In genomic region chr2:208595386-208596275, GRCh38 we compare ENCODE assay signal across 15 cellular contexts.
DNase-seq lines count a peak whose midpoint lies in the region; ATAC-seq and TF ChIP-seq lines count a peak whose summit lies in the region.
"Had no signal": no experiment of that assay in that cellular context is flagged by ENCODE, and none has a peak within 500 bp of the region (broad histone marks: within the 10 kb centered on the region; RNA-seq: fewer than 3 reads in every experiment).

No MANE protein-coding gene starts in this region.

- no peak overlapping the region for H3K4me2 ChIP-seq in neural progenitor cell

- H3K27me3 ChIP-seq in neural progenitor cell = no peaks in the 10 kb centered on the region
- H3K27me3 ChIP-seq: SJCRH30 had no signal

- H3K27ac Mint-ChIP-seq in WTC11 (no peak overlapping the region), neural progenitor cell (no peak overlapping the region)
- H3K27ac Mint-ChIP-seq: CD4-positive, CD25-positive, alpha-beta regulatory T cell had no signal

- no peak overlapping the region for H2AFZ ChIP-seq in neural progenitor cell (replicated peaks)

- intact Hi-C loops in left colon (cut with DNase I, micrococcal nuclease) = no loop called here

- H3K9ac ChIP-seq in neural progenitor cell = no peak overlapping the region

- H3K79me2 ChIP-seq in neural progenitor cell (ENCODE audit: low read depth) = no peaks in the 10 kb centered on the region

- DNase-seq in HuH-7.5 (ENCODE audit: low spot score) (peak; percentile 11), WTC11 (ENCODE audit: low spot score) (no peak), left colon (no peak), neural progenitor cell (ENCODE audit: low spot score) (no peak), GM10266 (ENCODE audit: extremely low spot score) (no peak)
- no peak for DNase-seq in activated CD8-positive, alpha-beta memory T cell treated with anti-CD3 and anti-CD28 coated beads, Interleukin-2, amount 50 U/mL, for 4 hours
- DNase-seq: activated naive CD4-positive, alpha-beta T cell treated with Interleukin-2 at 50 U/mL for 16 hours; CD4-positive, CD25-positive, alpha-beta regulatory T cell; central memory CD4-positive, alpha-beta T cell; mesendoderm; NCI-H774; pancreas; SJCRH30 had no signal

- no peaks in the 10 kb centered on the region for H4K20me1 ChIP-seq in neural progenitor cell (ENCODE audit: low read depth)

- H3K4me3 Mint-ChIP-seq in WTC11 (no peak overlapping the region), neural progenitor cell (no peak overlapping the region)
- H3K4me3 Mint-ChIP-seq: CD4-positive, CD25-positive, alpha-beta regulatory T cell had no signal

- TF ChIP-seq CTCF in WTC11 (IDR thresholded peaks at IDR 0.05) = no peak
- no peak for TF ChIP-seq CTCF in neural progenitor cell (IDR thresholded peaks at IDR 0.05)
- TF ChIP-seq CTCF in GM10266 (IDR thresholded peaks at IDR 0.05; ENCODE audit: control insufficient read depth, insufficient read depth, low read depth, missing control alignments) = no peak

- peaks cover 5% of the 10 kb centered on the region for H3K36me3 ChIP-seq in neural progenitor cell
- H3K36me3 ChIP-seq: pancreas, SJCRH30 had no signal

- H3K9me3 ChIP-seq in neural progenitor cell (ENCODE audit: low read depth) = peaks cover 9% of the 10 kb centered on the region
- H3K9me3 ChIP-seq: pancreas, SJCRH30 had no signal

- peaks cover 20% of the 10 kb centered on the region for H3F3A ChIP-seq in neural progenitor cell (ENCODE audit: low read depth)

- H3K36me3 Mint-ChIP-seq in WTC11 (peaks cover 17% of the 10 kb centered on the region), neural progenitor cell (no peaks in the 10 kb centered on the region)
- H3K36me3 Mint-ChIP-seq: CD4-positive, CD25-positive, alpha-beta regulatory T cell had no signal

- POLR2A ChIA-PET in WTC11 (lab: Charles Lee) = no interaction called here

- ATAC-seq in GM18868 (IDR thresholded peaks at IDR 0.05; ENCODE audit: unreplicated experiment) (peak; percentile 60), WTC11 (peak; percentile 37), left colon (peak; percentile 98), GM18858 (IDR thresholded peaks at IDR 0.05; ENCODE audit: unreplicated experiment) (no peak)
- ATAC-seq: pancreas had no signal

- peaks cover 8% of the 10 kb centered on the region for H3K4me1 ChIP-seq in neural progenitor cell
- H3K4me1 ChIP-seq: pancreas, SJCRH30 had no signal

- H3K27me3 Mint-ChIP-seq in WTC11 (ENCODE audit: low read depth) (peaks cover 26% of the 10 kb centered on the region), neural progenitor cell (ENCODE audit: insufficient read depth, low read depth) (peaks cover 2% of the 10 kb centered on the region)
- H3K27me3 Mint-ChIP-seq: CD4-positive, CD25-positive, alpha-beta regulatory T cell had no signal

- H3K4me1 Mint-ChIP-seq in WTC11 (peaks cover 17% of the 10 kb centered on the region), neural progenitor cell (no peaks in the 10 kb centered on the region)
- H3K4me1 Mint-ChIP-seq: CD4-positive, CD25-positive, alpha-beta regulatory T cell had no signal

- no peak overlapping the region for H3K27ac ChIP-seq in neural progenitor cell
- H3K27ac ChIP-seq: pancreas, SJCRH30 had no signal

- CTCF ChIA-PET in WTC11 (lab: Charles Lee) = interaction anchor here (1.7 kb wide), 1 partner anchor 189 kb away, joined by 8 read pairs; the partner anchor contains the start of gene PTH2R

- no peak overlapping the region for H3K4me3 ChIP-seq in neural progenitor cell
- H3K4me3 ChIP-seq: pancreas, SJCRH30 had no signal

- peaks cover 51% of the 10 kb centered on the region for H3K9me3 Mint-ChIP-seq in WTC11
- H3K9me3 Mint-ChIP-seq in neural progenitor cell = peaks cover 4% of the 10 kb centered on the region

TF ChIP-seq in WTC11, 78 proteins besides CTCF, POLR2A, EP300 and RAD21:
- TF ChIP-seq FOXP4 (CRISPR knock-in tag; IDR thresholded peaks at IDR 0.05) = no peak
- TF ChIP-seq TP53 (CRISPR knock-in tag; IDR thresholded peaks at IDR 0.05) = no peak
- TF ChIP-seq, protein P1, sequence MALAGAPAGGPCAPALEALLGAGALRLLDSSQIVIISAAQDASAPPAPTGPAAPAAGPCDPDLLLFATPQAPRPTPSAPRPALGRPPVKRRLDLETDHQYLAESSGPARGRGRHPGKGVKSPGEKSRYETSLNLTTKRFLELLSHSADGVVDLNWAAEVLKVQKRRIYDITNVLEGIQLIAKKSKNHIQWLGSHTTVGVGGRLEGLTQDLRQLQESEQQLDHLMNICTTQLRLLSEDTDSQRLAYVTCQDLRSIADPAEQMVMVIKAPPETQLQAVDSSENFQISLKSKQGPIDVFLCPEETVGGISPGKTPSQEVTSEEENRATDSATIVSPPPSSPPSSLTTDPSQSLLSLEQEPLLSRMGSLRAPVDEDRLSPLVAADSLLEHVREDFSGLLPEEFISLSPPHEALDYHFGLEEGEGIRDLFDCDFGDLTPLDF (CRISPR knock-in tag; IDR thresholded peaks at IDR 0.05) = no peak
- no peak for TF ChIP-seq ZNF219 (CRISPR knock-in tag; IDR thresholded peaks at IDR 0.05; ENCODE audit: borderline replicate concordance)
- TF ChIP-seq, protein P2, sequence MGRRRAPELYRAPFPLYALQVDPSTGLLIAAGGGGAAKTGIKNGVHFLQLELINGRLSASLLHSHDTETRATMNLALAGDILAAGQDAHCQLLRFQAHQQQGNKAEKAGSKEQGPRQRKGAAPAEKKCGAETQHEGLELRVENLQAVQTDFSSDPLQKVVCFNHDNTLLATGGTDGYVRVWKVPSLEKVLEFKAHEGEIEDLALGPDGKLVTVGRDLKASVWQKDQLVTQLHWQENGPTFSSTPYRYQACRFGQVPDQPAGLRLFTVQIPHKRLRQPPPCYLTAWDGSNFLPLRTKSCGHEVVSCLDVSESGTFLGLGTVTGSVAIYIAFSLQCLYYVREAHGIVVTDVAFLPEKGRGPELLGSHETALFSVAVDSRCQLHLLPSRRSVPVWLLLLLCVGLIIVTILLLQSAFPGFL (CRISPR knock-in tag; IDR thresholded peaks at IDR 0.05; ENCODE audit: borderline replicate concordance) = no peak
- no peak for TF ChIP-seq ZNF396 (CRISPR knock-in tag; IDR thresholded peaks at IDR 0.05; ENCODE audit: borderline replicate concordance)
- no peak for TF ChIP-seq NFATC4 (CRISPR knock-in tag; IDR thresholded peaks at IDR 0.05)
- no peak for TF ChIP-seq CDX4 (CRISPR knock-in tag; IDR thresholded peaks at IDR 0.05; ENCODE audit: borderline replicate concordance)
- TF ChIP-seq USF2 (CRISPR knock-in tag; IDR thresholded peaks at IDR 0.05) = no peak
- no peak for TF ChIP-seq ZNF416 (CRISPR knock-in tag; IDR thresholded peaks at IDR 0.05)
- TF ChIP-seq KAT7 (CRISPR knock-in tag; IDR thresholded peaks at IDR 0.05; ENCODE audit: borderline replicate concordance) = no peak
- no peak for TF ChIP-seq OVOL2 (CRISPR knock-in tag; IDR thresholded peaks at IDR 0.05; ENCODE audit: borderline replicate concordance)
